In the genomic region with DNA sequence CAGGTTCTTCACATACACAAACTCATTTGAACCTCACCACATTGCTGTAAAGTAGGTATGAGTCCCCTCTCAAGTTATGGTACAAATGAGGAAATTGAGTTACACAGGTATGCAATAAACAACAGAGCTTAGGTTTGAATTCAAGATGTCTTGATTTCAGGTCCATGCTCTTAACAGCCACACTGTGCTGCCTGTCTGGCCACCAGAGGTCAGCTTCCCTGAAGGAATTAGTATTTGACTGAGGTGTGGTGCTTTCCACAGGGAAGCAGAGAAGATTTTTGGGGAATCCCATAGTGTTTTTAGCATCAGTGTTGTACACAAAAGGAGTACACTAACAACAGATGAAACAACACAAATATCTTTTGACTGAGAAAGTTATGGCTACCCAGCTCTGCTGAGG, we compare ENCODE assay signal across 8 cellular contexts.
DNase-seq lines count a peak whose midpoint lies in the region; ATAC-seq, FAIRE-seq and TF ChIP-seq lines count a peak whose summit lies in the region.

No MANE protein-coding gene starts in this region.

- CTCF ChIA-PET in AG04449 (lab: Yijun Ruan, JAX) = interaction anchor here (0.6 to 3.5 kb wide), 19 partner anchors 9 to 255 kb away, joined by 3 to 29 read pairs (median 4); no protein-coding TSS in a partner anchor

- POLR2A ChIA-PET in AG04449 (lab: Yijun Ruan, JAX) = interaction anchor here (0.6 kb wide), 1 partner anchor 192 kb away, joined by 6 read pairs; no protein-coding TSS in a partner anchor

- intact Hi-C loops in transverse colon (cut with DNase I; ENCODE audit: low total_unique reads) = no loop called here

- in situ Hi-C loops in astrocyte of the cerebellum (cut with HindIII; ENCODE audit: low sequenced_read_pairs) = no loop called here
- in situ Hi-C loops in transverse colon (cut with MboI; ENCODE audit: low pct_ligation_motif_present in 1 of 4, low pct_unique_long_range_greater_than_20kb in 1 of 4, low sequenced_read_pairs in 3 of 4) = loop anchor here (25.0 kb wide), 1 partner anchor 219 kb away; no protein-coding TSS in a partner anchor

- H3K27me3 ChIP-seq in kidney epithelial cell (ENCODE audit: control insufficient read depth, insufficient read depth, low read length) (no peaks in the 10 kb centered on the region), transverse colon (no peaks in the 10 kb centered on the region)

- TF ChIP-seq POLR2A in transverse colon (IDR thresholded peaks at IDR 0.05) = no peak

- no peak overlapping the region for H3K27ac ChIP-seq in transverse colon

- peak; percentile 26 for FAIRE-seq in GM18507 (lab: Jason Lieb, UNC)

- H3K4me3 ChIP-seq in AG04449 (ENCODE audit: low read depth, low read length) (no peak overlapping the region), astrocyte of the cerebellum (ENCODE audit: low read depth, low read length) (no peak overlapping the region), kidney epithelial cell (ENCODE audit: low read depth, low read length) (no peak overlapping the region), transverse colon (no peak overlapping the region)

- H3K9me3 ChIP-seq in transverse colon = no peaks in the 10 kb centered on the region

- no peaks in the 10 kb centered on the region for H3K4me1 ChIP-seq in transverse colon

- peak; percentile 64 for TF ChIP-seq CTCF in AG04449 (IDR thresholded peaks at IDR 0.05; ENCODE audit: insufficient read depth, low read length, missing control alignments)
- TF ChIP-seq CTCF in astrocyte of the cerebellum (IDR thresholded peaks at IDR 0.05; ENCODE audit: low read depth, low read length, missing control alignments) = peak; percentile 69
- peak; percentile 60 for TF ChIP-seq CTCF in kidney epithelial cell (IDR thresholded peaks at IDR 0.05; ENCODE audit: insufficient read depth, low read length, poor library complexity, severe bottlenecking)
- TF ChIP-seq CTCF in transverse colon (IDR thresholded peaks at IDR 0.05) = peak; percentile 40 to 53 (median 49)

- ATAC-seq in GM21390 (IDR thresholded peaks at IDR 0.05; ENCODE audit: unreplicated experiment) = no peak

- H3K36me3 ChIP-seq in kidney epithelial cell (ENCODE audit: control insufficient read depth, insufficient read depth, low read length) (no peaks in the 10 kb centered on the region), transverse colon (no peaks in the 10 kb centered on the region)

- DNase-seq in AG04449 (ENCODE audit: low read depth, low spot score) = no peak
- DNase-seq in GM18507 (ENCODE audit: extremely low spot score, insufficient read length, low read depth) = no peak
- peak; percentile 44 for DNase-seq in LHCN-M2 (ENCODE audit: low read depth)
- no peak for DNase-seq in astrocyte of the cerebellum (ENCODE audit: low read depth)
- no peak for DNase-seq in kidney epithelial cell (ENCODE audit: low read depth)
- peak; percentile 15 for DNase-seq in transverse colon
- DNase-seq in NCI-H1694 (lab: John Stamatoyannopoulos, UW) = no peak

- no peak for TF ChIP-seq EP300 in transverse colon (IDR thresholded peaks at IDR 0.05; ENCODE audit: low read depth)

Comparison
In these comparisons a context has a peak if more than half of its experiments do, and no peak if none do; other contexts are left out.
1. DNase-seq: peak in LHCN-M2 (single experiment) and transverse colon (single experiment); none in AG04449 (single experiment), GM18507 (single experiment), astrocyte of the cerebellum (single experiment), kidney epithelial cell (single experiment) and NCI-H1694 (single experiment).
2. Peak in every context shown above with its lines, with median percentiles within 50 percentile points of each other: CTCF ChIP-seq.